In the genomic region with DNA sequence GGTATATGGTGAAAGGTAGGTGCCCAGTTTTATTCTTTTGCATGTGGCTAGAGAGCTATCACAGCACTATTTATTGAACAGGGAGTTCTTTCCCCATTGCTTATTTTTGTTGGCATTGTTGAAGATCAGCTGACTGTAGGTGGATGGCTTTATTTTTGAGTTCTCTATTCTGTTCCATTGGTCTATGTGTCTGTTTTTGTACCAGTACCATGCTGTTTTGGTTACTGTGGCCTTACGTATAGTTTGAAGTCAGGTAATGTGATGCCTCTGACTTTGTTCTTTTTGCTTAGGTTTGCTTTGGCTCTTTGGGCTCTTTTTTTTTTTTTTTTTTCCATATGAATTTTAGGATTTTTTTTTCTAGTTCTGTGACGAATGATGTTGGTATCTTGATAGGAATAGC, we compare ENCODE assay signal across 8 cellular contexts.
"Had no signal": no experiment of that assay in that cellular context is flagged by ENCODE, and none has a peak within 500 bp of the region (broad histone marks: within the 10 kb centered on the region; RNA-seq: fewer than 3 reads in every experiment).

No MANE protein-coding gene starts in this region.

- DNase-seq: GM23248, GOT3, H7, H9, HCEC 1CT, HFFc6 had no signal

- H3K4me3 ChIP-seq: GM23248, GM23338, HAP-1 had no signal
